In genomic region chr20:57999465-58000111, GRCh38 we compare ENCODE assay signal across 9 cellular contexts.
DNase-seq lines count a peak whose midpoint lies in the region; ATAC-seq and TF ChIP-seq lines count a peak whose summit lies in the region.
"Had no signal": no experiment of that assay in that cellular context is flagged by ENCODE, and none has a peak within 500 bp of the region (broad histone marks: within the 10 kb centered on the region; RNA-seq: fewer than 3 reads in every experiment).

No MANE protein-coding gene starts in this region.

- TF ChIP-seq POLR2A in esophagus muscularis mucosa (IDR thresholded peaks at IDR 0.05; ENCODE audit: low read depth) = no peak

- H3K4me2 ChIP-seq in BLaER1 treated with 17β-estradiol and CSF1 and Interleukin-3, amounts not matched to agents 10 nM and 100 nM = peak overlapping the region; percentile 65 to 86 (median 73)
- H3K4me2 ChIP-seq in neural cell (ENCODE audit: low read length) = no peak overlapping the region
- H3K4me2 ChIP-seq: KMS-11 had no signal

- no peak overlapping the region for H3K4me3 Mint-ChIP-seq in stimulated activated naive CD8-positive, alpha-beta T cell treated with anti-CD3 and anti-CD28 coated beads, Interleukin-15, amount 100 ng/mL, for 72 hours
- no peak overlapping the region for H3K4me3 Mint-ChIP-seq in activated CD4-positive, alpha-beta T cell treated with anti-CD3 and anti-CD28 coated beads for 36 hours

- POLR2A ChIA-PET in activated CD4-positive, alpha-beta T cell treated with anti-CD3 and anti-CD28 coated beads for 36 hours (lab: Charles Lee) = no interaction called here

- 45% methylated on average over 17 of the region's 17 CpGs for WGBS in esophagus muscularis mucosa

- H3K79me2 ChIP-seq in neural cell (replicated peaks; ENCODE audit: insufficient read depth, low read length) = no peaks in the 10 kb centered on the region

- H3K4me1 ChIP-seq in BLaER1 treated with 17β-estradiol and CSF1 and Interleukin-3, amounts not matched to agents 10 nM and 100 nM = peaks cover 14 to 35% (median 20%) of the 10 kb centered on the region in 10 experiments
- peaks cover 11 to 14% (median 13%) of the 10 kb centered on the region in 4 donors for H3K4me1 ChIP-seq in esophagus muscularis mucosa

- DNase-seq in NCI-H69 (lab: John Stamatoyannopoulos, UW) = peak; percentile 93
- no peak for DNase-seq in esophagus muscularis mucosa (ENCODE audit: extremely low spot score)
- no peak for DNase-seq in NCI-H446 (lab: John Stamatoyannopoulos, UW)
- DNase-seq in stimulated activated naive CD8-positive, alpha-beta T cell treated with anti-CD3 and anti-CD28 coated beads, Interleukin-15, amount 100 ng/mL, for 72 hours = no peak
- DNase-seq in activated CD4-positive, alpha-beta T cell treated with anti-CD3 and anti-CD28 coated beads for 36 hours = no peak

- peak overlapping the region; percentile 19 for H2AFZ ChIP-seq in neural cell (ENCODE audit: low read depth, low read length)

- H3K9me3 ChIP-seq in BLaER1 treated with 17β-estradiol and CSF1 and Interleukin-3, amounts not matched to agents 10 nM and 100 nM (replicated peaks in 1 of 11) = no peaks in the 10 kb centered on the region
- H3K9me3 ChIP-seq in esophagus muscularis mucosa (no peaks in the 10 kb centered on the region), neural cell (ENCODE audit: low read length) (no peaks in the 10 kb centered on the region)

- H3K4me3 ChIP-seq in BLaER1 treated with 17β-estradiol and CSF1 and Interleukin-3, amounts not matched to agents 10 nM and 100 nM = peak overlapping the region in 1 of 10 experiments; percentile 36; a peak in 2 of 20 replicates
- H3K4me3 ChIP-seq in esophagus muscularis mucosa (peak overlapping the region in 3 of 4 donors; percentile 3 to 32 (median 23)), neural cell (ENCODE audit: low read length) (peak overlapping the region; percentile 17)

- H3K36me3 ChIP-seq in BLaER1 treated with 17β-estradiol and CSF1 and Interleukin-3, amounts not matched to agents 10 nM and 100 nM = no peaks in the 10 kb centered on the region
- H3K36me3 ChIP-seq in esophagus muscularis mucosa (no peaks in the 10 kb centered on the region), neural cell (ENCODE audit: insufficient read depth, low read length) (no peaks in the 10 kb centered on the region)

- no peaks in the 10 kb centered on the region for H3K9me3 Mint-ChIP-seq in stimulated activated naive CD8-positive, alpha-beta T cell treated with anti-CD3 and anti-CD28 coated beads, Interleukin-15, amount 100 ng/mL, for 72 hours
- no peaks in the 10 kb centered on the region for H3K9me3 Mint-ChIP-seq in activated CD4-positive, alpha-beta T cell treated with anti-CD3 and anti-CD28 coated beads for 36 hours (ENCODE audit: low read depth)

- ATAC-seq in GM18907 (IDR thresholded peaks at IDR 0.05; ENCODE audit: unreplicated experiment) = no peak
- ATAC-seq in stimulated activated naive CD8-positive, alpha-beta T cell treated with anti-CD3 and anti-CD28 coated beads, Interleukin-15, amount 100 ng/mL, for 72 hours = no peak
- no peak for ATAC-seq in activated CD4-positive, alpha-beta T cell treated with anti-CD3 and anti-CD28 coated beads for 36 hours

- no peaks in the 10 kb centered on the region for H3K36me3 Mint-ChIP-seq in activated CD4-positive, alpha-beta T cell treated with anti-CD3 and anti-CD28 coated beads for 36 hours (ENCODE audit: low read depth)

- H3K9me2 ChIP-seq in neural cell (ENCODE audit: insufficient read depth, low read length) = no peaks in the 10 kb centered on the region

- no peaks in the 10 kb centered on the region for H3K27me3 ChIP-seq in BLaER1 treated with 17β-estradiol and CSF1 and Interleukin-3, amounts not matched to agents 10 nM and 100 nM
- H3K27me3 ChIP-seq in esophagus muscularis mucosa (no peaks in the 10 kb centered on the region), neural cell (ENCODE audit: insufficient read depth, low read depth, low read length) (no peaks in the 10 kb centered on the region)

- intact Hi-C loops in esophagus muscularis mucosa (cut with DNase I) = no loop called here
- intact Hi-C loops in activated CD4-positive, alpha-beta T cell treated with anti-CD3 and anti-CD28 coated beads for 36 hours (cut with DNase I, micrococcal nuclease) = no loop called here

- no peaks in the 10 kb centered on the region for H4K20me1 ChIP-seq in BLaER1 treated with 17β-estradiol and CSF1 and Interleukin-3, amounts not matched to agents 10 nM and 100 nM
- H4K20me1 ChIP-seq in neural cell (ENCODE audit: insufficient read depth) = no peaks in the 10 kb centered on the region

- peaks cover 18% of the 10 kb centered on the region for H3K4me1 Mint-ChIP-seq in stimulated activated naive CD8-positive, alpha-beta T cell treated with anti-CD3 and anti-CD28 coated beads, Interleukin-15, amount 100 ng/mL, for 72 hours
- peaks cover 14% of the 10 kb centered on the region for H3K4me1 Mint-ChIP-seq in activated CD4-positive, alpha-beta T cell treated with anti-CD3 and anti-CD28 coated beads for 36 hours

- peak overlapping the region in 8 of 11 experiments; percentile 20 to 60 (median 44); a peak in 9 of 22 replicates for H3K9ac ChIP-seq in BLaER1 treated with 17β-estradiol and CSF1 and Interleukin-3, amounts not matched to agents 10 nM and 100 nM
- H3K9ac ChIP-seq in neural cell (ENCODE audit: low read length) = peak overlapping the region; percentile 25
- H3K9ac ChIP-seq: KMS-11 had no signal

- TF ChIP-seq CTCF in esophagus muscularis mucosa (IDR thresholded peaks at IDR 0.05) (no peak), neural cell (IDR thresholded peaks at IDR 0.05; ENCODE audit: poor library complexity, severe bottlenecking) (no peak)

- H3K27ac ChIP-seq in BLaER1 treated with 17β-estradiol and CSF1 and Interleukin-3, amounts not matched to agents 10 nM and 100 nM = peak overlapping the region in 9 of 11 experiments; percentile 38 to 77 (median 66); a peak in 16 of 22 replicates
- peak overlapping the region in 3 of 4 donors; percentile 35 to 50 (median 36) for H3K27ac ChIP-seq in esophagus muscularis mucosa (replicated peaks in 1 of 4)
- H3K27ac ChIP-seq in neural cell (ENCODE audit: low read length) = no peak overlapping the region
- H3K27ac ChIP-seq: KMS-11 had no signal

- peaks cover 24% of the 10 kb centered on the region for H3K27me3 Mint-ChIP-seq in stimulated activated naive CD8-positive, alpha-beta T cell treated with anti-CD3 and anti-CD28 coated beads, Interleukin-15, amount 100 ng/mL, for 72 hours
- H3K27me3 Mint-ChIP-seq in activated CD4-positive, alpha-beta T cell treated with anti-CD3 and anti-CD28 coated beads for 36 hours = peaks cover 15% of the 10 kb centered on the region

- H3K27ac Mint-ChIP-seq in stimulated activated naive CD8-positive, alpha-beta T cell treated with anti-CD3 and anti-CD28 coated beads, Interleukin-15, amount 100 ng/mL, for 72 hours = peak overlapping the region in 1 of 2 donors; percentile 34
- H3K27ac Mint-ChIP-seq in activated CD4-positive, alpha-beta T cell treated with anti-CD3 and anti-CD28 coated beads for 36 hours = no peak overlapping the region

- no peak for TF ChIP-seq RAD21 in neural cell (conservative IDR thresholded peaks at IDR 0.05)

- no peaks in the 10 kb centered on the region for H3F3A ChIP-seq in neural cell (ENCODE audit: insufficient read depth, low read length, poor library complexity, severe bottlenecking)

- TF ChIP-seq EP300 in esophagus muscularis mucosa (IDR thresholded peaks at IDR 0.05) (no peak), neural cell (conservative IDR thresholded peaks at IDR 0.05; ENCODE audit: poor library complexity, severe bottlenecking) (no peak)

- CTCF ChIA-PET in activated CD4-positive, alpha-beta T cell treated with anti-CD3 and anti-CD28 coated beads for 36 hours (lab: Charles Lee) = no interaction called here

TF ChIP-seq in neural cell, 6 proteins besides CTCF, POLR2A, EP300 and RAD21:
- TF ChIP-seq TAF1 (IDR thresholded peaks at IDR 0.05; ENCODE audit: low read depth) (no peak), SMC3 (conservative IDR thresholded peaks at IDR 0.05; ENCODE audit: poor library complexity) (no peak), MXI1 (conservative IDR thresholded peaks at IDR 0.05; ENCODE audit: poor library complexity, severe bottlenecking) (no peak)
